ENCODE assay signal across 1 cellular context in genomic region chr20:61956396-61957342, GRCh38.
TF ChIP-seq lines count a peak whose summit lies in the region.

No MANE protein-coding gene starts in this region.

TF ChIP-seq in K562, 482 proteins besides CTCF, POLR2A, EP300 and RAD21 (continued from another document and continues in another):
- TF ChIP-seq, protein P1, sequence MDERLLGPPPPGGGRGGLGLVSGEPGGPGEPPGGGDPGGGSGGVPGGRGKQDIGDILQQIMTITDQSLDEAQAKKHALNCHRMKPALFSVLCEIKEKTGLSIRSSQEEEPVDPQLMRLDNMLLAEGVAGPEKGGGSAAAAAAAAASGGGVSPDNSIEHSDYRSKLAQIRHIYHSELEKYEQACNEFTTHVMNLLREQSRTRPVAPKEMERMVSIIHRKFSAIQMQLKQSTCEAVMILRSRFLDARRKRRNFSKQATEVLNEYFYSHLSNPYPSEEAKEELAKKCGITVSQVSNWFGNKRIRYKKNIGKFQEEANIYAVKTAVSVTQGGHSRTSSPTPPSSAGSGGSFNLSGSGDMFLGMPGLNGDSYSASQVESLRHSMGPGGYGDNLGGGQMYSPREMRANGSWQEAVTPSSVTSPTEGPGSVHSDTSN (CRISPR knock-in tag; IDR thresholded peaks at IDR 0.05; ENCODE audit: low read depth): no peak
- TF ChIP-seq, protein P1 (tag; conservative IDR thresholded peaks at IDR 0.05; ENCODE audit: low read depth): peak; percentile 87
- TF ChIP-seq HDAC2 (IDR thresholded peaks at IDR 0.05) (no peak), RBM17 (IDR thresholded peaks at IDR 0.05; ENCODE audit: borderline replicate concordance, low read depth, low read length) (no peak), PATZ1 (CRISPR knock-in tag; IDR thresholded peaks at IDR 0.05; ENCODE audit: borderline replicate concordance) (no peak), ATF7 (IDR thresholded peaks at IDR 0.05) (peak; percentile 49; the same call in 1 of the 2 replicates), SP2 (IDR thresholded peaks at IDR 0.05; ENCODE audit: extremely low read depth, low read depth, low read length, poor library complexity, severe bottlenecking) (no peak), C11orf30 (IDR thresholded peaks at IDR 0.05; ENCODE audit: low read depth) (peak; percentile 51; the same call in 1 of the 2 replicates), DDX20 (tag; IDR thresholded peaks at IDR 0.05; ENCODE audit: low read depth) (no peak), MTA2 (IDR thresholded peaks at IDR 0.05; ENCODE audit: low read depth) (no peak), SETDB1 (IDR thresholded peaks at IDR 0.05; ENCODE audit: low read length) (no peak), CREM (IDR thresholded peaks at IDR 0.05; ENCODE audit: low read depth) (peak; percentile 64; the same call in 1 of the 2 replicates), KLF16 (IDR thresholded peaks at IDR 0.05) (no peak), PRPF4 (IDR thresholded peaks at IDR 0.05; ENCODE audit: insufficient read depth, low read depth, low read length, poor library complexity, severe bottlenecking) (no peak), CEBPG (CRISPR knock-in tag; IDR thresholded peaks at IDR 0.05) (no peak), CEBPG (tag; conservative IDR thresholded peaks at IDR 0.05 in 1 of 2, IDR thresholded peaks at IDR 0.05 in 1 of 2) (no peak), ZNF354B (CRISPR knock-in tag; IDR thresholded peaks at IDR 0.05) (no peak), STAT5B (CRISPR knock-in tag; IDR thresholded peaks at IDR 0.05) (no peak), CREB1 (IDR thresholded peaks at IDR 0.05) (peak; percentile 42; the same call in 1 of the 2 replicates), CREB1 (CRISPR knock-in tag; IDR thresholded peaks at IDR 0.05) (peak; percentile 58; the same call in 1 of the 2 replicates), PCBP2 (IDR thresholded peaks at IDR 0.05; ENCODE audit: low read depth, low read length, poor library complexity, severe bottlenecking) (no peak), COPS2 (conservative IDR thresholded peaks at IDR 0.05) (no peak), ZNF764 (CRISPR knock-in tag; IDR thresholded peaks at IDR 0.05; ENCODE audit: low read depth) (no peak), NEUROD1 (IDR thresholded peaks at IDR 0.05; ENCODE audit: borderline replicate concordance, low read depth, low read length, partially characterized antibody) (no peak), MAFG (tag; conservative IDR thresholded peaks at IDR 0.05) (peak; percentile 48; the same call in 1 of the 2 replicates), CBFA2T2 (conservative IDR thresholded peaks at IDR 0.05) (no peak), MEIS2 (IDR thresholded peaks at IDR 0.05; ENCODE audit: partially characterized antibody) (peak; percentile 89), ZNF232 (CRISPR knock-in tag; IDR thresholded peaks at IDR 0.05) (no peak), HNRNPH1 (optimal IDR thresholded peaks at IDR 0.05; ENCODE audit: low read depth, low read length) (no peak), SRSF3 (IDR thresholded peaks at IDR 0.05; ENCODE audit: insufficient read depth, low read length) (no peak)
- TF ChIP-seq, protein P2, sequence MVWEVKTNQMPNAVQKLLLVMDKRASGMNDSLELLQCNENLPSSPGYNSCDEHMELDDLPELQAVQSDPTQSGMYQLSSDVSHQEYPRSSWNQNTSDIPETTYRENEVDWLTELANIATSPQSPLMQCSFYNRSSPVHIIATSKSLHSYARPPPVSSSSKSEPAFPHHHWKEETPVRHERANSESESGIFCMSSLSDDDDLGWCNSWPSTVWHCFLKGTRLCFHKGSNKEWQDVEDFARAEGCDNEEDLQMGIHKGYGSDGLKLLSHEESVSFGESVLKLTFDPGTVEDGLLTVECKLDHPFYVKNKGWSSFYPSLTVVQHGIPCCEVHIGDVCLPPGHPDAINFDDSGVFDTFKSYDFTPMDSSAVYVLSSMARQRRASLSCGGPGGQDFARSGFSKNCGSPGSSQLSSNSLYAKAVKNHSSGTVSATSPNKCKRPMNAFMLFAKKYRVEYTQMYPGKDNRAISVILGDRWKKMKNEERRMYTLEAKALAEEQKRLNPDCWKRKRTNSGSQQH (CRISPR knock-in tag; IDR thresholded peaks at IDR 0.05): no peak
- TF ChIP-seq, protein P3, sequence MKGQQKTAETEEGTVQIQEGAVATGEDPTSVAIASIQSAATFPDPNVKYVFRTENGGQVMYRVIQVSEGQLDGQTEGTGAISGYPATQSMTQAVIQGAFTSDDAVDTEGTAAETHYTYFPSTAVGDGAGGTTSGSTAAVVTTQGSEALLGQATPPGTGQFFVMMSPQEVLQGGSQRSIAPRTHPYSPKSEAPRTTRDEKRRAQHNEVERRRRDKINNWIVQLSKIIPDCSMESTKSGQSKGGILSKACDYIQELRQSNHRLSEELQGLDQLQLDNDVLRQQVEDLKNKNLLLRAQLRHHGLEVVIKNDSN (CRISPR knock-in tag; IDR thresholded peaks at IDR 0.05): no peak
- TF ChIP-seq, protein P4, sequence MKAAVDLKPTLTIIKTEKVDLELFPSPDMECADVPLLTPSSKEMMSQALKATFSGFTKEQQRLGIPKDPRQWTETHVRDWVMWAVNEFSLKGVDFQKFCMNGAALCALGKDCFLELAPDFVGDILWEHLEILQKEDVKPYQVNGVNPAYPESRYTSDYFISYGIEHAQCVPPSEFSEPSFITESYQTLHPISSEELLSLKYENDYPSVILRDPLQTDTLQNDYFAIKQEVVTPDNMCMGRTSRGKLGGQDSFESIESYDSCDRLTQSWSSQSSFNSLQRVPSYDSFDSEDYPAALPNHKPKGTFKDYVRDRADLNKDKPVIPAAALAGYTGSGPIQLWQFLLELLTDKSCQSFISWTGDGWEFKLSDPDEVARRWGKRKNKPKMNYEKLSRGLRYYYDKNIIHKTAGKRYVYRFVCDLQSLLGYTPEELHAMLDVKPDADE (conservative IDR thresholded peaks at IDR 0.05; ENCODE audit: control insufficient read depth, low read depth, low read length): no peak
- TF ChIP-seq, protein P5, sequence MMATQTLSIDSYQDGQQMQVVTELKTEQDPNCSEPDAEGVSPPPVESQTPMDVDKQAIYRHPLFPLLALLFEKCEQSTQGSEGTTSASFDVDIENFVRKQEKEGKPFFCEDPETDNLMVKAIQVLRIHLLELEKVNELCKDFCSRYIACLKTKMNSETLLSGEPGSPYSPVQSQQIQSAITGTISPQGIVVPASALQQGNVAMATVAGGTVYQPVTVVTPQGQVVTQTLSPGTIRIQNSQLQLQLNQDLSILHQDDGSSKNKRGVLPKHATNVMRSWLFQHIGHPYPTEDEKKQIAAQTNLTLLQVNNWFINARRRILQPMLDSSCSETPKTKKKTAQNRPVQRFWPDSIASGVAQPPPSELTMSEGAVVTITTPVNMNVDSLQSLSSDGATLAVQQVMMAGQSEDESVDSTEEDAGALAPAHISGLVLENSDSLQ (IDR thresholded peaks at IDR 0.05): peak; percentile 77
- TF ChIP-seq, protein P6, sequence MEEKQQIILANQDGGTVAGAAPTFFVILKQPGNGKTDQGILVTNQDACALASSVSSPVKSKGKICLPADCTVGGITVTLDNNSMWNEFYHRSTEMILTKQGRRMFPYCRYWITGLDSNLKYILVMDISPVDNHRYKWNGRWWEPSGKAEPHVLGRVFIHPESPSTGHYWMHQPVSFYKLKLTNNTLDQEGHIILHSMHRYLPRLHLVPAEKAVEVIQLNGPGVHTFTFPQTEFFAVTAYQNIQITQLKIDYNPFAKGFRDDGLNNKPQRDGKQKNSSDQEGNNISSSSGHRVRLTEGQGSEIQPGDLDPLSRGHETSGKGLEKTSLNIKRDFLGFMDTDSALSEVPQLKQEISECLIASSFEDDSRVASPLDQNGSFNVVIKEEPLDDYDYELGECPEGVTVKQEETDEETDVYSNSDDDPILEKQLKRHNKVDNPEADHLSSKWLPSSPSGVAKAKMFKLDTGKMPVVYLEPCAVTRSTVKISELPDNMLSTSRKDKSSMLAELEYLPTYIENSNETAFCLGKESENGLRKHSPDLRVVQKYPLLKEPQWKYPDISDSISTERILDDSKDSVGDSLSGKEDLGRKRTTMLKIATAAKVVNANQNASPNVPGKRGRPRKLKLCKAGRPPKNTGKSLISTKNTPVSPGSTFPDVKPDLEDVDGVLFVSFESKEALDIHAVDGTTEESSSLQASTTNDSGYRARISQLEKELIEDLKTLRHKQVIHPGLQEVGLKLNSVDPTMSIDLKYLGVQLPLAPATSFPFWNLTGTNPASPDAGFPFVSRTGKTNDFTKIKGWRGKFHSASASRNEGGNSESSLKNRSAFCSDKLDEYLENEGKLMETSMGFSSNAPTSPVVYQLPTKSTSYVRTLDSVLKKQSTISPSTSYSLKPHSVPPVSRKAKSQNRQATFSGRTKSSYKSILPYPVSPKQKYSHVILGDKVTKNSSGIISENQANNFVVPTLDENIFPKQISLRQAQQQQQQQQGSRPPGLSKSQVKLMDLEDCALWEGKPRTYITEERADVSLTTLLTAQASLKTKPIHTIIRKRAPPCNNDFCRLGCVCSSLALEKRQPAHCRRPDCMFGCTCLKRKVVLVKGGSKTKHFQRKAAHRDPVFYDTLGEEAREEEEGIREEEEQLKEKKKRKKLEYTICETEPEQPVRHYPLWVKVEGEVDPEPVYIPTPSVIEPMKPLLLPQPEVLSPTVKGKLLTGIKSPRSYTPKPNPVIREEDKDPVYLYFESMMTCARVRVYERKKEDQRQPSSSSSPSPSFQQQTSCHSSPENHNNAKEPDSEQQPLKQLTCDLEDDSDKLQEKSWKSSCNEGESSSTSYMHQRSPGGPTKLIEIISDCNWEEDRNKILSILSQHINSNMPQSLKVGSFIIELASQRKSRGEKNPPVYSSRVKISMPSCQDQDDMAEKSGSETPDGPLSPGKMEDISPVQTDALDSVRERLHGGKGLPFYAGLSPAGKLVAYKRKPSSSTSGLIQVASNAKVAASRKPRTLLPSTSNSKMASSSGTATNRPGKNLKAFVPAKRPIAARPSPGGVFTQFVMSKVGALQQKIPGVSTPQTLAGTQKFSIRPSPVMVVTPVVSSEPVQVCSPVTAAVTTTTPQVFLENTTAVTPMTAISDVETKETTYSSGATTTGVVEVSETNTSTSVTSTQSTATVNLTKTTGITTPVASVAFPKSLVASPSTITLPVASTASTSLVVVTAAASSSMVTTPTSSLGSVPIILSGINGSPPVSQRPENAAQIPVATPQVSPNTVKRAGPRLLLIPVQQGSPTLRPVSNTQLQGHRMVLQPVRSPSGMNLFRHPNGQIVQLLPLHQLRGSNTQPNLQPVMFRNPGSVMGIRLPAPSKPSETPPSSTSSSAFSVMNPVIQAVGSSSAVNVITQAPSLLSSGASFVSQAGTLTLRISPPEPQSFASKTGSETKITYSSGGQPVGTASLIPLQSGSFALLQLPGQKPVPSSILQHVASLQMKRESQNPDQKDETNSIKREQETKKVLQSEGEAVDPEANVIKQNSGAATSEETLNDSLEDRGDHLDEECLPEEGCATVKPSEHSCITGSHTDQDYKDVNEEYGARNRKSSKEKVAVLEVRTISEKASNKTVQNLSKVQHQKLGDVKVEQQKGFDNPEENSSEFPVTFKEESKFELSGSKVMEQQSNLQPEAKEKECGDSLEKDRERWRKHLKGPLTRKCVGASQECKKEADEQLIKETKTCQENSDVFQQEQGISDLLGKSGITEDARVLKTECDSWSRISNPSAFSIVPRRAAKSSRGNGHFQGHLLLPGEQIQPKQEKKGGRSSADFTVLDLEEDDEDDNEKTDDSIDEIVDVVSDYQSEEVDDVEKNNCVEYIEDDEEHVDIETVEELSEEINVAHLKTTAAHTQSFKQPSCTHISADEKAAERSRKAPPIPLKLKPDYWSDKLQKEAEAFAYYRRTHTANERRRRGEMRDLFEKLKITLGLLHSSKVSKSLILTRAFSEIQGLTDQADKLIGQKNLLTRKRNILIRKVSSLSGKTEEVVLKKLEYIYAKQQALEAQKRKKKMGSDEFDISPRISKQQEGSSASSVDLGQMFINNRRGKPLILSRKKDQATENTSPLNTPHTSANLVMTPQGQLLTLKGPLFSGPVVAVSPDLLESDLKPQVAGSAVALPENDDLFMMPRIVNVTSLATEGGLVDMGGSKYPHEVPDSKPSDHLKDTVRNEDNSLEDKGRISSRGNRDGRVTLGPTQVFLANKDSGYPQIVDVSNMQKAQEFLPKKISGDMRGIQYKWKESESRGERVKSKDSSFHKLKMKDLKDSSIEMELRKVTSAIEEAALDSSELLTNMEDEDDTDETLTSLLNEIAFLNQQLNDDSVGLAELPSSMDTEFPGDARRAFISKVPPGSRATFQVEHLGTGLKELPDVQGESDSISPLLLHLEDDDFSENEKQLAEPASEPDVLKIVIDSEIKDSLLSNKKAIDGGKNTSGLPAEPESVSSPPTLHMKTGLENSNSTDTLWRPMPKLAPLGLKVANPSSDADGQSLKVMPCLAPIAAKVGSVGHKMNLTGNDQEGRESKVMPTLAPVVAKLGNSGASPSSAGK (IDR thresholded peaks at IDR 0.05): no peak
- TF ChIP-seq, protein P7, sequence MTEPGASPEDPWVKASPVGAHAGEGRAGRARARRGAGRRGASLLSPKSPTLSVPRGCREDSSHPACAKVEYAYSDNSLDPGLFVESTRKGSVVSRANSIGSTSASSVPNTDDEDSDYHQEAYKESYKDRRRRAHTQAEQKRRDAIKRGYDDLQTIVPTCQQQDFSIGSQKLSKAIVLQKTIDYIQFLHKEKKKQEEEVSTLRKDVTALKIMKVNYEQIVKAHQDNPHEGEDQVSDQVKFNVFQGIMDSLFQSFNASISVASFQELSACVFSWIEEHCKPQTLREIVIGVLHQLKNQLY (CRISPR knock-in tag; conservative IDR thresholded peaks at IDR 0.05): no peak
- TF ChIP-seq, protein P8, sequence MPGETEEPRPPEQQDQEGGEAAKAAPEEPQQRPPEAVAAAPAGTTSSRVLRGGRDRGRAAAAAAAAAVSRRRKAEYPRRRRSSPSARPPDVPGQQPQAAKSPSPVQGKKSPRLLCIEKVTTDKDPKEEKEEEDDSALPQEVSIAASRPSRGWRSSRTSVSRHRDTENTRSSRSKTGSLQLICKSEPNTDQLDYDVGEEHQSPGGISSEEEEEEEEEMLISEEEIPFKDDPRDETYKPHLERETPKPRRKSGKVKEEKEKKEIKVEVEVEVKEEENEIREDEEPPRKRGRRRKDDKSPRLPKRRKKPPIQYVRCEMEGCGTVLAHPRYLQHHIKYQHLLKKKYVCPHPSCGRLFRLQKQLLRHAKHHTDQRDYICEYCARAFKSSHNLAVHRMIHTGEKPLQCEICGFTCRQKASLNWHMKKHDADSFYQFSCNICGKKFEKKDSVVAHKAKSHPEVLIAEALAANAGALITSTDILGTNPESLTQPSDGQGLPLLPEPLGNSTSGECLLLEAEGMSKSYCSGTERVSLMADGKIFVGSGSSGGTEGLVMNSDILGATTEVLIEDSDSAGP (CRISPR knock-in tag; IDR thresholded peaks at IDR 0.05): no peak
